ENCODE assay signal across 11 cellular contexts in genomic region chr2:54573532-54573915, GRCh38.
A peak's percentile ranks its signal among the peaks of the same experiment; 100 is the strongest.
DNase-seq lines count a peak whose midpoint lies in the region; ATAC-seq, FAIRE-seq and TF ChIP-seq lines count a peak whose summit lies in the region.
"Had no signal": no experiment of that assay in that cellular context is flagged by ENCODE, and none has a peak within 500 bp of the region (broad histone marks: within the 10 kb centered on the region; RNA-seq: fewer than 3 reads in every experiment).

No MANE protein-coding gene starts in this region.

- DNase-seq in GM12892 (ENCODE audit: insufficient read length), result no peak
- DNase-seq in Peyer's patch, result no peak
- DNase-seq in esophagus muscularis mucosa (ENCODE audit: extremely low spot score), result no peak
- DNase-seq in gastrocnemius medialis, result no peak
- DNase-seq in DMS 273 treated with DMSO at 0.1 percent for 48 hours (lab: John Stamatoyannopoulos, UW), result no peak
- no peak for DNase-seq in cortex of kidney (lab: John Stamatoyannopoulos, UW)
- no peak for DNase-seq in DMS114 treated with DMSO at 0.1 percent for 48 hours (lab: John Stamatoyannopoulos, UW; ENCODE audit: unreplicated experiment)
- no peak for DNase-seq in activated CD4-positive, alpha-beta T cell treated with anti-CD3 and anti-CD28 coated beads, Interleukin-2, amount 50 U/mL, for 48 hours
- DNase-seq: H7, hypothalamus, SIG-M5 had no signal

- FAIRE-seq in GM12892 (lab: Jason Lieb, UNC), result no peak

- H3K27ac ChIP-seq in Peyer's patch (peak overlapping the region; percentile 79 to 97 (median 87)), esophagus muscularis mucosa (replicated peaks in 1 of 4) (peak overlapping the region; percentile 19 to 61 (median 52)), gastrocnemius medialis (peak overlapping the region; percentile 41 to 64 (median 62))

- H3K36me3 ChIP-seq in Peyer's patch (no peaks in the 10 kb centered on the region), esophagus muscularis mucosa (peaks cover 0 to 3% (median 0%) of the 10 kb centered on the region in 4 donors), gastrocnemius medialis (no peaks in the 10 kb centered on the region)

- intact Hi-C loops in esophagus muscularis mucosa (cut with DNase I) (no loop called here), gastrocnemius medialis (cut with DNase I; ENCODE audit: low total_unique reads) (no loop called here)

- in situ Hi-C loops in gastrocnemius medialis (cut with MboI; ENCODE audit: low sequenced_read_pairs in 4 of 4), result no loop called here

- no peak for ATAC-seq in gastrocnemius medialis

- H3K27me3 ChIP-seq in Peyer's patch (no peaks in the 10 kb centered on the region), esophagus muscularis mucosa (no peaks in the 10 kb centered on the region), gastrocnemius medialis (no peaks in the 10 kb centered on the region)

- peak overlapping the region in 2 of 4 donors; percentile 3 to 22 for H3K4me3 ChIP-seq in Peyer's patch
- H3K4me3 ChIP-seq in esophagus muscularis mucosa, result no peak overlapping the region
- H3K4me3 ChIP-seq in gastrocnemius medialis, result no peak overlapping the region

- no peak for TF ChIP-seq CTCF in Peyer's patch (IDR thresholded peaks at IDR 0.05)
- no peak for TF ChIP-seq CTCF in esophagus muscularis mucosa (IDR thresholded peaks at IDR 0.05)
- no peak for TF ChIP-seq CTCF in gastrocnemius medialis (IDR thresholded peaks at IDR 0.05 in 4 of 5, conservative IDR thresholded peaks at IDR 0.05 in 1 of 5)

- TF ChIP-seq EP300 in esophagus muscularis mucosa (IDR thresholded peaks at IDR 0.05), result no peak

- no peaks in the 10 kb centered on the region for H3K9me3 ChIP-seq in Peyer's patch
- H3K9me3 ChIP-seq in esophagus muscularis mucosa, result no peaks in the 10 kb centered on the region
- no peaks in the 10 kb centered on the region for H3K9me3 ChIP-seq in gastrocnemius medialis

- H3K4me1 ChIP-seq in Peyer's patch (peaks cover 4 to 93% (median 44%) of the 10 kb centered on the region in 4 donors), esophagus muscularis mucosa (peaks cover 94 to 100% (median 98%) of the 10 kb centered on the region in 4 donors), gastrocnemius medialis (peaks cover 68 to 93% of the 10 kb centered on the region in 2 donors)

- TF ChIP-seq POLR2A in GM12892 (IDR thresholded peaks at IDR 0.05; ENCODE audit: low read depth, low read length) (peak; percentile 9; the same call in 1 of the 2 replicates), Peyer's patch (IDR thresholded peaks at IDR 0.05) (no peak), esophagus muscularis mucosa (IDR thresholded peaks at IDR 0.05; ENCODE audit: low read depth) (no peak), gastrocnemius medialis (IDR thresholded peaks at IDR 0.05) (no peak)

- 68% methylated on average over 5 of the region's 5 CpGs for WGBS in esophagus muscularis mucosa
